32 cellular contexts compared by ENCODE assay signal in genomic region chr4:168163106-168163505, GRCh38.
"Had no signal": no experiment of that assay in that cellular context is flagged by ENCODE, and none has a peak within 500 bp of the region (broad histone marks: within the 10 kb centered on the region; RNA-seq: fewer than 3 reads in every experiment).

No MANE protein-coding gene starts in this region.

- H3K27ac Mint-ChIP-seq: activated CD4-positive, alpha-beta memory T cell treated with anti-CD3 and anti-CD28 coated beads, Interleukin-2, amount 10 ng/mL, durations not matched to agents 7 days and 5 days; activated CD8-positive, alpha-beta memory T cell treated with anti-CD3 and anti-CD28 coated beads, Interleukin-2, amount 10 ng/mL, durations not matched to agents 7 days and 5 days; activated naive CD8-positive, alpha-beta T cell treated with anti-CD3 and anti-CD28 coated beads for 36 hours; activated T-cell treated with anti-CD3 and anti-CD28 coated beads, Interleukin-2, amount 50 U/mL, for 72 hours; activated T-helper 17 cell treated with anti-CD3 and anti-CD28 coated beads, Interleukin-2, amount 50 U/mL, for 72 hours; IgD-negative memory B cell had no signal

- H3K9me3 Mint-ChIP-seq: activated CD4-positive, alpha-beta memory T cell treated with anti-CD3 and anti-CD28 coated beads, Interleukin-2, amount 10 ng/mL, durations not matched to agents 7 days and 5 days; activated T-helper 17 cell treated with anti-CD3 and anti-CD28 coated beads, Interleukin-2, amount 50 U/mL, for 72 hours had no signal

- H3K4me3 Mint-ChIP-seq: activated CD4-positive, alpha-beta memory T cell treated with anti-CD3 and anti-CD28 coated beads, Interleukin-2, amount 10 ng/mL, durations not matched to agents 7 days and 5 days; activated CD8-positive, alpha-beta memory T cell treated with anti-CD3 and anti-CD28 coated beads, Interleukin-2, amount 10 ng/mL, durations not matched to agents 7 days and 5 days; activated naive CD8-positive, alpha-beta T cell treated with anti-CD3 and anti-CD28 coated beads for 36 hours; activated T-cell treated with anti-CD3 and anti-CD28 coated beads, Interleukin-2, amount 50 U/mL, for 72 hours; activated T-helper 17 cell treated with anti-CD3 and anti-CD28 coated beads, Interleukin-2, amount 50 U/mL, for 72 hours; IgD-negative memory B cell had no signal

- H3K36me3 ChIP-seq: WERI-Rb-1 had no signal

- H3K4me1 Mint-ChIP-seq: activated naive CD8-positive, alpha-beta T cell treated with anti-CD3 and anti-CD28 coated beads for 36 hours; activated T-helper 17 cell treated with anti-CD3 and anti-CD28 coated beads, Interleukin-2, amount 50 U/mL, for 72 hours; IgD-negative memory B cell had no signal

- H3K27ac ChIP-seq: PC-9, RWPE1, WERI-Rb-1 had no signal

- ATAC-seq: activated CD8-positive, alpha-beta memory T cell treated with anti-CD3 and anti-CD28 coated beads, Interleukin-2, amount 10 ng/mL, durations not matched to agents 7 days and 5 days; activated T-cell treated with anti-CD3 and anti-CD28 coated beads, Interleukin-2, amount 50 U/mL, for 72 hours; activated T-helper 17 cell treated with anti-CD3 and anti-CD28 coated beads, Interleukin-2, amount 50 U/mL, for 72 hours had no signal

- H3K36me3 Mint-ChIP-seq: activated CD8-positive, alpha-beta memory T cell treated with anti-CD3 and anti-CD28 coated beads, Interleukin-2, amount 10 ng/mL, durations not matched to agents 7 days and 5 days; activated naive CD8-positive, alpha-beta T cell treated with anti-CD3 and anti-CD28 coated beads for 36 hours; IgD-negative memory B cell had no signal

- H3K4me3 ChIP-seq: PC-9 had no signal

- DNase-seq: activated CD4-positive, alpha-beta memory T cell treated with anti-CD3 and anti-CD28 coated beads, Interleukin-2, amount 10 ng/mL, durations not matched to agents 7 days and 5 days; activated CD4-positive, alpha-beta T cell treated with anti-CD3 and anti-CD28 coated beads for 1 hour; activated CD4-positive, alpha-beta T cell treated with anti-CD3 and anti-CD28 coated beads for 48 hours; activated CD4-positive, CD25-positive, alpha-beta regulatory T cell; activated CD8-positive, alpha-beta memory T cell treated with anti-CD3 and anti-CD28 coated beads for 24 hours; activated CD8-positive, alpha-beta memory T cell treated with anti-CD3 and anti-CD28 coated beads, Interleukin-2, amount 10 ng/mL, durations not matched to agents 7 days and 5 days; activated CD8-positive, alpha-beta memory T cell treated with anti-CD3 and anti-CD28 coated beads, Interleukin-2, amount 50 U/mL, for 48 hours; activated effector memory CD4-positive, alpha-beta T cell treated with anti-CD3 and anti-CD28 coated beads, Interleukin-2, amount 50 U/mL, for 16 hours; activated naive CD4-positive, alpha-beta T cell; activated naive CD4-positive, alpha-beta T cell treated with anti-CD3 and anti-CD28 coated beads, Interleukin-2, amount 50 U/mL, for 16 hours; activated naive CD8-positive, alpha-beta T cell treated with anti-CD3 and anti-CD28 coated beads for 36 hours; activated T-cell treated with anti-CD3 and anti-CD28 coated beads, Interleukin-2, amount 50 U/mL, for 1 hour; activated T-cell treated with anti-CD3 and anti-CD28 coated beads, Interleukin-2, amount 50 U/mL, for 72 hours; amniotic stem cell; aorta; Karpas-422; KBM-7; NCI-H1105; NCI-H1436; NCI-H1694 treated with DMSO at 0.1 percent for 48 hours; NCI-H2029; NCI-H345; NCI-H524 treated with DMSO at 0.1 percent for 48 hours; PC-9; SW 1271; T-helper 1 cell; T-helper 2 cell; T-helper 9 cell; WERI-Rb-1 had no signal
